8 cellular contexts compared by ENCODE assay signal in the genomic region with DNA sequence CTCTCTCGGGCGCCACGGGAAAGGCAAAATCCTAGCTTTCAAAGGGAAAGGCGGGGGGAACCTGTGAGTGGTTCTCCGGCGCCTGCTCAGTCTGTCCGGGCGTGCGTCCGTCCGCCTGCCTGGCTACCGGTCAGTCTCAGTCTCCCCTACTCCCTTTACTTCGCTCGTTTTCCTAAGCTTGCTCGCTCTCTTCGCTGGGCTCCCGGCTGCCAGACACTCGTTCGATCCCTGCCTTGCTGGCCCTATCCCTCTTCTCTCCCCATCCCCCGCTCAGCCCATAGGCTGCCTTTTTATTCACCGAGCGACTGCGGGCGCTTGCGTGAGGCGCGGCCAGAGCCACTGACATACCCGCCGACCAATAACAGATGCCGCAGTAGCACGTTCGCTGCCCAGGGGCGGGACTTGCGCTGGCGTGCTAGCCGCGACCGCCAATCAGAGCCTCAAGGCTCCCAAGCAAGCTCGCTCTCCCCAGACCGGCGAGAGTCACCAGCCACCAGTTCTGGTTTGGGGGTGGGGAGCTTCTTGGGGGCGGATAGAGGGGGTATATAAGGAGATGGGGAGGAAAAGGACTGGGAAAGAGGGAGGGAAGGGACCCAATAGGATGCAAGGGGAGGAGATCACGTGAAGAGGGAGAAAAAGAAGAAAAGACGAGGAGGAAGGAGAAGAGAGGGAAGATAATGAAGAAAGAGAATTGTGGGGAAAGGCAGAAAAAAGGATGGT. TPM values are rescaled to one million over a fixed set of nuclear protein-coding genes. Genes with fewer than 3 reads are reported as not detected.
DNase-seq lines count a peak whose midpoint lies in the region; ATAC-seq and TF ChIP-seq lines count a peak whose summit lies in the region.

No MANE protein-coding gene starts in this region.

- H4K20me1 ChIP-seq in H9 (ENCODE audit: control insufficient read depth, insufficient read depth, insufficient read length) (no peaks in the 10 kb centered on the region), MM.1S (ENCODE audit: insufficient read depth, low read length) (no peaks in the 10 kb centered on the region), neural cell (ENCODE audit: insufficient read depth) (no peaks in the 10 kb centered on the region)

- H3K9me2 ChIP-seq in MM.1S (replicated peaks; ENCODE audit: insufficient read depth, low read length) (no peaks in the 10 kb centered on the region), neural cell (ENCODE audit: insufficient read depth, low read length) (no peaks in the 10 kb centered on the region)

- H3K9me3 Mint-ChIP-seq in H9: peaks cover 76% of the 10 kb centered on the region in 2 experiments
- H3K9me3 Mint-ChIP-seq in stimulated activated naive CD8-positive, alpha-beta T cell treated with anti-CD3 and anti-CD28 coated beads, Interleukin-15, amount 100 ng/mL, for 72 hours: peaks cover 0 to 7% of the 10 kb centered on the region in 2 donors

- no peak overlapping the region for H4K8ac ChIP-seq in H9 (replicated peaks; ENCODE audit: insufficient read length, low read depth, low read length)

- peak overlapping the region; percentile 96 to 99 (median 98) for H3K27ac Mint-ChIP-seq in H9
- peak overlapping the region; percentile 98 to 99 for H3K27ac Mint-ChIP-seq in stimulated activated naive CD8-positive, alpha-beta T cell treated with anti-CD3 and anti-CD28 coated beads, Interleukin-15, amount 100 ng/mL, for 72 hours

- peak; percentile 94 for ATAC-seq in stimulated activated naive CD8-positive, alpha-beta T cell treated with anti-CD3 and anti-CD28 coated beads, Interleukin-15, amount 100 ng/mL, for 72 hours

- H2BK5ac ChIP-seq in H9 (ENCODE audit: insufficient read length, low read length): no peak overlapping the region

- peaks cover 6% of the 10 kb centered on the region for H3K4me1 ChIP-seq in ES-I3 (ENCODE audit: insufficient read depth, low read length)
- peaks cover 3% of the 10 kb centered on the region; the same call in 1 of the 2 replicates for H3K4me1 ChIP-seq in H9 (ENCODE audit: insufficient read depth, low read length)
- peaks cover 7% of the 10 kb centered on the region; the same call in 1 of the 2 replicates for H3K4me1 ChIP-seq in MM.1S (ENCODE audit: low read length)

- no peaks in the 10 kb centered on the region for H3K9me3 ChIP-seq in ES-I3 (ENCODE audit: control insufficient read depth, insufficient read depth, low read length)
- peaks cover 55% of the 10 kb centered on the region for H3K9me3 ChIP-seq in H9 (ENCODE audit: control insufficient read depth, low read depth, low read length)
- no peaks in the 10 kb centered on the region for H3K9me3 ChIP-seq in MM.1S (replicated peaks; ENCODE audit: insufficient read depth, low read length)
- no peaks in the 10 kb centered on the region for H3K9me3 ChIP-seq in neural cell (ENCODE audit: low read length)

- no peak overlapping the region for H2BK120ac ChIP-seq in H9 (ENCODE audit: low read depth, low read length, poor library complexity, severe bottlenecking)

- no peak overlapping the region for H3K56ac ChIP-seq in H9 (ENCODE audit: insufficient read length, low read depth, low read length)

- TF ChIP-seq CTCF in H9 (conservative IDR thresholded peaks at IDR 0.05) (no peak), MM.1S (IDR thresholded peaks at IDR 0.05; ENCODE audit: low read length) (no peak), fibroblast of villous mesenchyme (IDR thresholded peaks at IDR 0.05; ENCODE audit: insufficient read depth, low read depth, low read length) (no peak), neural cell (IDR thresholded peaks at IDR 0.05; ENCODE audit: poor library complexity, severe bottlenecking) (no peak)

- H3K79me2 ChIP-seq in H9 (ENCODE audit: insufficient read depth, low read length) (peaks cover 6% of the 10 kb centered on the region; the same call in 1 of the 2 replicates), MM.1S (ENCODE audit: low read length) (peaks cover 24% of the 10 kb centered on the region), neural cell (replicated peaks; ENCODE audit: insufficient read depth, low read length) (peaks cover 39% of the 10 kb centered on the region)

- peak overlapping the region; percentile 89 for H3K4me2 ChIP-seq in H9 (ENCODE audit: insufficient read depth, insufficient read length, low read length)
- peak overlapping the region; percentile 70; the same call in 1 of the 2 replicates for H3K4me2 ChIP-seq in MM.1S (ENCODE audit: low read depth, low read length)
- H3K4me2 ChIP-seq in neural cell (ENCODE audit: low read length): no peak overlapping the region

- H3K4me3 ChIP-seq in MM.1S (ENCODE audit: low read length): peak overlapping the region; percentile 73
- H3K4me3 ChIP-seq in fibroblast of villous mesenchyme (ENCODE audit: low read depth, low read length): peak overlapping the region; percentile 68
- H3K4me3 ChIP-seq in neural cell (ENCODE audit: low read length): peak overlapping the region; percentile 76

- H3K36me3 ChIP-seq in ES-I3 (ENCODE audit: insufficient read depth, low read length) (no peaks in the 10 kb centered on the region), MM.1S (replicated peaks; ENCODE audit: insufficient read depth, low read length) (no peaks in the 10 kb centered on the region), neural cell (ENCODE audit: insufficient read depth, low read length) (no peaks in the 10 kb centered on the region)

- H3K27me3 ChIP-seq in H9 (ENCODE audit: insufficient read depth, low read length): no peaks in the 10 kb centered on the region
- no peaks in the 10 kb centered on the region for H3K27me3 ChIP-seq in MM.1S (replicated peaks; ENCODE audit: insufficient read depth, low read length)
- H3K27me3 ChIP-seq in neural cell (ENCODE audit: insufficient read depth, low read depth, low read length): no peaks in the 10 kb centered on the region

- peak; percentile 97 for DNase-seq in H9
- DNase-seq in MM.1S: peak; percentile 89
- DNase-seq in SIG-M5 (lab: John Stamatoyannopoulos, UW): peak; percentile 54
- DNase-seq in activated gamma-delta T cell treated with anti-CD3 and anti-CD28 coated beads, Interleukin-2, amount 50 U/mL, for 16 hours (ENCODE audit: low read depth): peak; percentile 76
- peak; percentile 90 for DNase-seq in fibroblast of villous mesenchyme (ENCODE audit: low read depth)
- peak; percentile 73 to 89 for DNase-seq in stimulated activated naive CD8-positive, alpha-beta T cell treated with anti-CD3 and anti-CD28 coated beads, Interleukin-15, amount 100 ng/mL, for 72 hours

- peaks cover 12% of the 10 kb centered on the region for H3K79me1 ChIP-seq in H9 (ENCODE audit: insufficient read depth, low read depth, low read length, poor library complexity, severe bottlenecking)

- H3T11ph ChIP-seq in H9 (ENCODE audit: low read length): no peak overlapping the region

- peak overlapping the region; percentile 91 for H3K27ac ChIP-seq in H9 (ENCODE audit: insufficient read length, low read depth, low read length)
- H3K27ac ChIP-seq in MM.1S (ENCODE audit: low read length): peak overlapping the region; percentile 61
- peak overlapping the region; percentile 92 for H3K27ac ChIP-seq in neural cell (ENCODE audit: low read length)

- H3K23me2 ChIP-seq in H9 (ENCODE audit: insufficient read length, low read depth, low read length, poor library complexity, severe bottlenecking): peaks cover 5% of the 10 kb centered on the region

- H4K91ac ChIP-seq in H9 (ENCODE audit: insufficient read length, low read depth, low read length): no peak overlapping the region

- no peak for TF ChIP-seq RAD21 in neural cell (conservative IDR thresholded peaks at IDR 0.05)

- H4K5ac ChIP-seq in H9 (ENCODE audit: insufficient read length, low read depth, low read length): no peak overlapping the region

- H3K4me3 Mint-ChIP-seq in H9: peak overlapping the region; percentile 88 to 93
- peak overlapping the region; percentile 94 to 97 for H3K4me3 Mint-ChIP-seq in stimulated activated naive CD8-positive, alpha-beta T cell treated with anti-CD3 and anti-CD28 coated beads, Interleukin-15, amount 100 ng/mL, for 72 hours

- peak overlapping the region; percentile 92; the same call in 1 of the 2 replicates for H3K14ac ChIP-seq in H9 (ENCODE audit: insufficient read depth, low read length)

- no peaks in the 10 kb centered on the region for H3F3A ChIP-seq in MM.1S (ENCODE audit: insufficient read depth, low read length)
- H3F3A ChIP-seq in neural cell (ENCODE audit: insufficient read depth, low read length, poor library complexity, severe bottlenecking): no peaks in the 10 kb centered on the region

- no peak overlapping the region for H2AK5ac ChIP-seq in H9 (ENCODE audit: insufficient read length, low read length)

- H2BK20ac ChIP-seq in H9 (ENCODE audit: low read depth, low read length, poor library complexity, severe bottlenecking): no peak overlapping the region

- H2BK15ac ChIP-seq in H9 (ENCODE audit: low read depth, low read length): no peak overlapping the region

- no peak overlapping the region for H2AFZ ChIP-seq in H9 (ENCODE audit: low read length)
- H2AFZ ChIP-seq in MM.1S (ENCODE audit: low read length): peak overlapping the region; percentile 39; the same call in 1 of the 2 replicates
- H2AFZ ChIP-seq in neural cell (ENCODE audit: low read depth, low read length): peak overlapping the region; percentile 14

- H3K4ac ChIP-seq in H9 (ENCODE audit: low read depth, low read length): no peak overlapping the region

- peak overlapping the region; percentile 94 for H3K18ac ChIP-seq in H9 (ENCODE audit: insufficient read length, low read depth, low read length)

- no peak overlapping the region for H2BK12ac ChIP-seq in H9 (ENCODE audit: insufficient read length, low read depth, low read length)

- no peak for TF ChIP-seq EP300 in neural cell (conservative IDR thresholded peaks at IDR 0.05; ENCODE audit: poor library complexity, severe bottlenecking)

- H3K23ac ChIP-seq in H9 (ENCODE audit: insufficient read length, low read depth, low read length): no peak overlapping the region

- peaks cover 0 to 3% (median under 1%) of the 10 kb centered on the region in 3 experiments; a peak in 4 of 7 replicates for H3K36me3 Mint-ChIP-seq in H9 (ENCODE audit: insufficient read depth in 1 of 3, low read depth in 3 of 3)

- 100% methylated on average over 1 of the region's 44 CpGs for WGBS in H9 (ENCODE audit: extremely low coverage, insufficient read length, low lambda C conversion rate)

- H3K27me3 Mint-ChIP-seq in H9 (ENCODE audit: low read depth): no peaks in the 10 kb centered on the region; the same call in 1 of the 2 replicates
- no peaks in the 10 kb centered on the region for H3K27me3 Mint-ChIP-seq in stimulated activated naive CD8-positive, alpha-beta T cell treated with anti-CD3 and anti-CD28 coated beads, Interleukin-15, amount 100 ng/mL, for 72 hours

- peaks cover 34 to 46% of the 10 kb centered on the region in 2 experiments for H3K4me1 Mint-ChIP-seq in H9
- H3K4me1 Mint-ChIP-seq in stimulated activated naive CD8-positive, alpha-beta T cell treated with anti-CD3 and anti-CD28 coated beads, Interleukin-15, amount 100 ng/mL, for 72 hours: peaks cover 55% of the 10 kb centered on the region

- H3K9ac ChIP-seq in ES-I3 (ENCODE audit: low read depth, low read length): peak overlapping the region; percentile 88
- peak overlapping the region; percentile 78 for H3K9ac ChIP-seq in H9 (ENCODE audit: extremely low read depth, insufficient read length, low read length)
- H3K9ac ChIP-seq in MM.1S (ENCODE audit: low read length): peak overlapping the region; percentile 74
- peak overlapping the region; percentile 81 for H3K9ac ChIP-seq in neural cell (ENCODE audit: low read length)

RNA-seq across cellular contexts. Expression of a gene that starts 30.0 kb away (rescaled TPM):
- total RNA-seq in H9 (2021) (23.6 and 26.4 TPM in 2 replicates), fibroblast of villous mesenchyme (10.8 and 14.5 TPM in 2 replicates)
- 71.9 and 73.5 TPM in 2 replicates for polyA plus RNA-seq in neural cell
- polyA minus RNA-seq in neural cell: 134 and 153 TPM in 2 replicates

Comparison
In these comparisons a context has a peak if more than half of its experiments do, and no peak if none do; other contexts are left out.
1. Peak in every context shown above with its lines: DNase-seq, ATAC-seq, H3K4me3 ChIP-seq and H3K27ac ChIP-seq.